8 cellular contexts compared by ENCODE assay signal in genomic region chr3:66998075-66998898, GRCh38. TPM values are rescaled to one million over a fixed set of nuclear protein-coding genes. Genes with fewer than 3 reads are reported as not detected.
A peak's percentile ranks its signal among the peaks of the same experiment; 100 is the strongest.
DNase-seq lines count a peak whose midpoint lies in the region; ATAC-seq, FAIRE-seq and TF ChIP-seq lines count a peak whose summit lies in the region.

Gene KBTBD8, plus strand, starts transcription at chr3:66998307. Its CDS starts 49 bp downstream, at chr3:66998356.

- no peak for TF ChIP-seq CTCF in AG09309 (IDR thresholded peaks at IDR 0.05; ENCODE audit: control insufficient read depth, insufficient read depth, low read depth, low read length, missing control alignments)
- TF ChIP-seq CTCF in activated B cell treated with CpG ODN at 0.5 μM for 24 hours (IDR thresholded peaks at IDR 0.05) = no peak

- FAIRE-seq in small intestine (lab: Jason Lieb, UNC) = peak; percentile 98

- peaks cover 0 to 2% of the 10 kb centered on the region in 2 donors for H3K36me3 ChIP-seq in small intestine (ENCODE audit: control insufficient read depth in 2 of 2, insufficient read depth in 2 of 2, low read length in 2 of 2)

- ATAC-seq in GM19023 (IDR thresholded peaks at IDR 0.05; ENCODE audit: unreplicated experiment) (peak; percentile 96), HG03196 (IDR thresholded peaks at IDR 0.05; ENCODE audit: unreplicated experiment) (peak; percentile 96), activated B cell treated with CpG ODN at 0.5 μM for 24 hours (ENCODE audit: low read depth) (peak; percentile 88)

- H3K4me1 ChIP-seq in small intestine (ENCODE audit: control insufficient read depth in 2 of 2, insufficient read depth in 1 of 2, low read depth in 1 of 2, low read length in 1 of 2) = peaks cover 0 to 2% of the 10 kb centered on the region in 2 donors

- POLR2A ChIA-PET in activated B cell treated with CpG ODN at 0.5 μM for 24 hours (lab: Charles Lee) = interaction anchor here (0.5 to 3.7 kb wide), 20 partner anchors 8 to 657 kb away, joined by 3 to 112 read pairs (median 6); partner anchors contain the start of gene SUCLG2

- CTCF ChIA-PET in activated B cell treated with CpG ODN at 0.5 μM for 24 hours (lab: Charles Lee) = interaction anchor here (0.8 to 2.9 kb wide), 7 partner anchors 10 to 116 kb away, joined by 3 to 14 read pairs (median 3); no protein-coding TSS in a partner anchor

- no peaks in the 10 kb centered on the region for H3K27me3 ChIP-seq in small intestine (ENCODE audit: control insufficient read depth in 2 of 2, insufficient read depth in 2 of 2, low read length in 2 of 2)

- H3K4me3 Mint-ChIP-seq in activated B cell treated with CpG ODN at 0.5 μM for 24 hours = peak within 1 kb of the TSS; percentile 88

- H3K9me3 ChIP-seq in small intestine (ENCODE audit: control insufficient read depth, low read depth) = no peaks in the 10 kb centered on the region

- H3K27me3 Mint-ChIP-seq in activated B cell treated with CpG ODN at 0.5 μM for 24 hours = peaks cover 3% of the 10 kb centered on the region

- H3K27ac Mint-ChIP-seq in activated B cell treated with CpG ODN at 0.5 μM for 24 hours = peak within 1 kb of the TSS; percentile 93

- H3K4me1 Mint-ChIP-seq in activated B cell treated with CpG ODN at 0.5 μM for 24 hours = peaks cover 47% of the 10 kb centered on the region

- H3K4me3 ChIP-seq in AG09309 (ENCODE audit: control insufficient read depth, low read depth, low read length) = peak within 1 kb of the TSS; percentile 60
- H3K4me3 ChIP-seq in small intestine (ENCODE audit: low read depth in 1 of 2, low read length in 2 of 2) = peak within 1 kb of the TSS; percentile 77 to 83

- DNase-seq in AG09309 (ENCODE audit: low read depth) = peak; percentile 89
- DNase-seq in NCI-H345 (lab: John Stamatoyannopoulos, UW) = peak; percentile 97
- peak; percentile 88 for DNase-seq in activated B cell treated with CpG ODN at 0.5 μM for 24 hours
- peak; percentile 90 to 100 (median 99) for DNase-seq in caudate nucleus (lab: John Stamatoyannopoulos, UW)
- peak; percentile 99 for DNase-seq in iPS-NIHi7 (ENCODE audit: extremely low spot score)
- peak; percentile 100 for DNase-seq in small intestine

- 0% methylated on average over 61 to 76 of the region's 76 CpGs for WGBS in small intestine, 3 donors

- intact Hi-C loops in activated B cell treated with CpG ODN at 0.5 μM for 24 hours (cut with micrococcal nuclease) = loop anchor here (1.0 to 5.0 kb wide), 7 partner anchors 8 to 778 kb away; partner anchors contain the start of genes LRIG1 and SUCLG2

- H3K36me3 Mint-ChIP-seq in activated B cell treated with CpG ODN at 0.5 μM for 24 hours (ENCODE audit: low read depth) = peaks cover 27% of the 10 kb centered on the region

- H3K27ac ChIP-seq in caudate nucleus (ENCODE audit: low read depth, low read length) (peak within 1 kb of the TSS; percentile 54), small intestine (ENCODE audit: low read depth in 1 of 2, low read length in 1 of 2) (peak within 1 kb of the TSS; percentile 61 to 78)

- H3K9me3 Mint-ChIP-seq in activated B cell treated with CpG ODN at 0.5 μM for 24 hours = no peaks in the 10 kb centered on the region

RNA-seq across cellular contexts. Expression of gene KBTBD8, which starts in this region (rescaled TPM):
- 45.4 and 53.3 TPM in 2 replicates for total RNA-seq in activated B cell treated with CpG ODN at 0.5 μM for 24 hours
- polyA plus RNA-seq in small intestine = 1 to 10 TPM in 2 of 3 donors, under 1 TPM in 1; 0.81 to 1.8 (median 1.7) TPM

Comparison
In these comparisons a context has a peak if more than half of its experiments do, and no peak if none do; other contexts are left out.
1. Peak in every context shown above with its lines: DNase-seq, ATAC-seq, H3K4me3 ChIP-seq and H3K27ac ChIP-seq.